ENCODE assay signal across 16 cellular contexts in the genomic region with DNA sequence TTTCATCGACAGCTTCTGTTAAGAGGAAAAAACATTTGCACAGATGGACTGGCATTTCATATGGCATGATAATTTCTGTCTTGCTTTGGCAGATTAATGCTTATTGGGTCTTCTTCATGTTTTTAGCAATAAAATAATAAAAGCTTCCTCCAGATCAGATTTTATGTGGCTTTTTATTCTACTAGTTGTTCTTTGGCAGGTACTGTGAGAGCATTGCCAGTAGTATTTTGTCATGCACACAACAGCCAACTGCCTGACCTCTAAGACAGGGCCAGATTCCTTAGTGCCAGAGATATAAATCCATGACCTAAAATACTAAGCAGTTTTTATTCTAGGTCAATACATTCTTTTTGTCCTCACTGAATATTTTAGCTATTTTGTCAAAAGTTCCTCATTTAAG. TPM values are rescaled to one million over a fixed set of nuclear protein-coding genes. Genes with fewer than 3 reads are reported as not detected.
DNase-seq lines count a peak whose midpoint lies in the region; ATAC-seq lines count a peak whose summit lies in the region.
"Had no signal": no experiment of that assay in that cellular context is flagged by ENCODE, and none has a peak within 500 bp of the region (broad histone marks: within the 10 kb centered on the region; RNA-seq: fewer than 3 reads in every experiment).

No MANE protein-coding gene starts in this region.

- peaks cover 19% of the 10 kb centered on the region for H3K36me3 Mint-ChIP-seq in activated naive CD4-positive, alpha-beta T cell treated with anti-CD3 and anti-CD28 coated beads, Interleukin-2, amount 50 U/mL, for 24 hours
- peaks cover 19% of the 10 kb centered on the region for H3K36me3 Mint-ChIP-seq in activated naive CD4-positive, alpha-beta T cell treated with anti-CD3 and anti-CD28 coated beads for 36 hours (ENCODE audit: low read depth)
- peaks cover 17% of the 10 kb centered on the region for H3K36me3 Mint-ChIP-seq in central memory CD8-positive, alpha-beta T cell (ENCODE audit: insufficient read depth)
- H3K36me3 Mint-ChIP-seq in naive thymus-derived CD8-positive, alpha-beta T cell: peaks cover 18 to 70% (median 49%) of the 10 kb centered on the region in 3 donors

- POLR2A ChIA-PET in naive thymus-derived CD8-positive, alpha-beta T cell (lab: Charles Lee): interaction anchor here (1.1 kb wide), 1 partner anchor 9 kb away, joined by 4 read pairs; the partner anchor contains the start of gene ABCD2

- no peaks in the 10 kb centered on the region for H3K27me3 ChIP-seq in MG63

- H3K36me3 ChIP-seq in MG63: no peaks in the 10 kb centered on the region

- H3K4me3 ChIP-seq in MG63: no peak overlapping the region
- H3K4me3 ChIP-seq: A549 had no signal

- CTCF ChIA-PET in activated naive CD4-positive, alpha-beta T cell treated with anti-CD3 and anti-CD28 coated beads for 36 hours (lab: Charles Lee): interaction anchor here (1.0 kb wide), 1 partner anchor 81 kb away, joined by 3 read pairs; no protein-coding TSS in a partner anchor

- peaks cover 70% of the 10 kb centered on the region for H3K4me1 Mint-ChIP-seq in activated naive CD4-positive, alpha-beta T cell treated with anti-CD3 and anti-CD28 coated beads, Interleukin-2, amount 50 U/mL, for 24 hours
- H3K4me1 Mint-ChIP-seq in activated naive CD4-positive, alpha-beta T cell treated with anti-CD3 and anti-CD28 coated beads for 36 hours (ENCODE audit: low read depth): peaks cover 51% of the 10 kb centered on the region
- peaks cover 61% of the 10 kb centered on the region for H3K4me1 Mint-ChIP-seq in central memory CD8-positive, alpha-beta T cell
- H3K4me1 Mint-ChIP-seq in naive thymus-derived CD8-positive, alpha-beta T cell: peaks cover 27 to 76% (median 61%) of the 10 kb centered on the region in 4 donors

- H3K27me3 Mint-ChIP-seq in activated naive CD4-positive, alpha-beta T cell treated with anti-CD3 and anti-CD28 coated beads, Interleukin-2, amount 50 U/mL, for 24 hours: no peaks in the 10 kb centered on the region
- no peaks in the 10 kb centered on the region for H3K27me3 Mint-ChIP-seq in activated naive CD4-positive, alpha-beta T cell treated with anti-CD3 and anti-CD28 coated beads for 36 hours (ENCODE audit: low read depth)
- no peaks in the 10 kb centered on the region for H3K27me3 Mint-ChIP-seq in central memory CD8-positive, alpha-beta T cell
- H3K27me3 Mint-ChIP-seq in naive thymus-derived CD8-positive, alpha-beta T cell: no peaks in the 10 kb centered on the region

- DNase-seq in activated naive CD4-positive, alpha-beta T cell treated with anti-CD3 and anti-CD28 coated beads for 36 hours: no peak
- peak; percentile 26 for DNase-seq in MG63
- no peak for DNase-seq in central memory CD8-positive, alpha-beta T cell (ENCODE audit: low spot score in 2 of 2)
- DNase-seq in naive thymus-derived CD8-positive, alpha-beta T cell: no peak
- DNase-seq in NCI-H1436 (lab: John Stamatoyannopoulos, UW): no peak
- DNase-seq: DMS 273 treated with DMSO at 0.1 percent for 48 hours; KG1; NCI-H1105; NCI-H187; NK-92 treated with Interleukin-12 subunit alpha and Interleukin-12 subunit beta, amount 100 ng/mL, for 24 hours; SIG-M5 had no signal

- no peak overlapping the region for H3K4me3 Mint-ChIP-seq in activated naive CD4-positive, alpha-beta T cell treated with anti-CD3 and anti-CD28 coated beads, Interleukin-2, amount 50 U/mL, for 24 hours
- no peak overlapping the region for H3K4me3 Mint-ChIP-seq in activated naive CD4-positive, alpha-beta T cell treated with anti-CD3 and anti-CD28 coated beads for 36 hours
- H3K4me3 Mint-ChIP-seq in central memory CD8-positive, alpha-beta T cell: no peak overlapping the region
- peak overlapping the region in 2 of 10 donors; percentile 23 to 50 for H3K4me3 Mint-ChIP-seq in naive thymus-derived CD8-positive, alpha-beta T cell

- intact Hi-C loops in activated naive CD4-positive, alpha-beta T cell treated with anti-CD3 and anti-CD28 coated beads for 36 hours (cut with micrococcal nuclease): no loop called here

- no peaks in the 10 kb centered on the region for H3K9me3 ChIP-seq in MG63
- H3K9me3 ChIP-seq: A549 had no signal

- ATAC-seq in central memory CD8-positive, alpha-beta T cell (replicated peaks; ENCODE audit: extremely low read depth, poor library complexity, severe bottlenecking): no peak
- no peak for ATAC-seq in naive thymus-derived CD8-positive, alpha-beta T cell
- ATAC-seq in HG03159 (IDR thresholded peaks at IDR 0.05; ENCODE audit: unreplicated experiment) (no peak), HG03439 (IDR thresholded peaks at IDR 0.05; ENCODE audit: unreplicated experiment) (no peak)
- ATAC-seq: A549, HepG2 had no signal

- H3K9me3 Mint-ChIP-seq in activated naive CD4-positive, alpha-beta T cell treated with anti-CD3 and anti-CD28 coated beads, Interleukin-2, amount 50 U/mL, for 24 hours: no peaks in the 10 kb centered on the region
- peaks cover 2% of the 10 kb centered on the region for H3K9me3 Mint-ChIP-seq in activated naive CD4-positive, alpha-beta T cell treated with anti-CD3 and anti-CD28 coated beads for 36 hours
- no peaks in the 10 kb centered on the region for H3K9me3 Mint-ChIP-seq in central memory CD8-positive, alpha-beta T cell
- H3K9me3 Mint-ChIP-seq in naive thymus-derived CD8-positive, alpha-beta T cell: no peaks in the 10 kb centered on the region

- H3K27ac Mint-ChIP-seq in activated naive CD4-positive, alpha-beta T cell treated with anti-CD3 and anti-CD28 coated beads, Interleukin-2, amount 50 U/mL, for 24 hours: peak overlapping the region; percentile 48
- H3K27ac Mint-ChIP-seq in activated naive CD4-positive, alpha-beta T cell treated with anti-CD3 and anti-CD28 coated beads for 36 hours: no peak overlapping the region
- peak overlapping the region; percentile 41 for H3K27ac Mint-ChIP-seq in central memory CD8-positive, alpha-beta T cell (ENCODE audit: low read depth)
- peak overlapping the region in 7 of 10 donors; percentile 34 to 82 (median 53) for H3K27ac Mint-ChIP-seq in naive thymus-derived CD8-positive, alpha-beta T cell

RNA-seq across cellular contexts. Expression of gene ABCD2, which starts 9.0 kb away (rescaled TPM):
- total RNA-seq in activated naive CD4-positive, alpha-beta T cell treated with anti-CD3 and anti-CD28 coated beads for 36 hours: 1 to 10 TPM; 8.6 to 9.1 TPM
- total RNA-seq in MG63 (2014; rRNA removed; shearing (Covaris generic); ENCODE audit: low replicate concordance): not detected in 2 replicates
- total RNA-seq in naive thymus-derived CD8-positive, alpha-beta T cell: 10 to 100 TPM; 22.9 to 23.3 TPM
- 10 to 100 TPM; 12.1 to 14.0 (median 12.7) TPM for polyA plus RNA-seq in naive thymus-derived CD8-positive, alpha-beta T cell
- total RNA-seq: HepG2 had no signal
- polyA plus RNA-seq: HepG2 had no signal
